7 cellular contexts compared by ENCODE assay signal in genomic region chr22:22795639-22796038, GRCh38.
A peak's percentile ranks its signal among the peaks of the same experiment; 100 is the strongest.
DNase-seq lines count a peak whose midpoint lies in the region; ATAC-seq, FAIRE-seq and TF ChIP-seq lines count a peak whose summit lies in the region.
"Not testable (repeated sequence)": the region's sequence is repeated elsewhere in the genome, so short reads cannot be mapped to it uniquely, and the experiment has no call there.

No MANE protein-coding gene starts in this region.

- not testable (repeated sequence) for BruUV-seq in K562 (replicated peaks; lab: Mats Ljungman, UMichigan)

- peaks cover 13% of the 10 kb centered on the region; the same call in 1 of the 2 replicates for H4K20me1 ChIP-seq in K562 (replicated peaks; ENCODE audit: control insufficient read depth, insufficient read depth, low read length)

- not testable (repeated sequence) for TF ChIP-seq RAD21 in K562 (CRISPR knock-in tag; conservative IDR thresholded peaks at IDR 0.05 in 1 of 2, IDR thresholded peaks at IDR 0.05 in 1 of 2)

- H3K9me3 Mint-ChIP-seq in activated CD8-positive, alpha-beta memory T cell treated with anti-CD3 and anti-CD28 coated beads, Interleukin-2, amount 10 ng/mL, durations not matched to agents 7 days and 5 days (ENCODE audit: low read depth) = not testable (repeated sequence)

- CTCF ChIA-PET in HEK293T (lab: Yijun Ruan, JAX) = not testable (repeated sequence)
- CTCF ChIA-PET in activated CD8-positive, alpha-beta memory T cell treated with anti-CD3 and anti-CD28 coated beads, Interleukin-2, amount 10 ng/mL, durations not matched to agents 7 days and 5 days (lab: Charles Lee) = interaction anchor here (1.2 to 1.7 kb wide), 2 partner anchors 15 to 82 kb away, joined by 4 read pairs; no protein-coding TSS in a partner anchor
- CTCF ChIA-PET in K562 (lab: Yijun Ruan, JAX; ENCODE audit: low intra/inter-chr PET ratio) = interaction anchor here (0.5 kb wide), 1 partner anchor 15 kb away, joined by 3 read pairs; no protein-coding TSS in a partner anchor

- not testable (repeated sequence) for H3K4me3 Mint-ChIP-seq in activated CD8-positive, alpha-beta memory T cell treated with anti-CD3 and anti-CD28 coated beads, Interleukin-2, amount 10 ng/mL, durations not matched to agents 7 days and 5 days

- H3K9me1 ChIP-seq in K562 (ENCODE audit: control insufficient read depth, insufficient read depth, low read length) = not testable (repeated sequence)

- not testable (repeated sequence) for H3K79me2 ChIP-seq in K562 (ENCODE audit: control insufficient read depth, insufficient read depth, low read length)

- WGBS in K562 (ENCODE audit: insufficient coverage, low coverage, missing lambda C conversion rate) = under 1% methylated on average over 2 of the region's 2 CpGs
- WGBS in esophagus muscularis mucosa = 83% methylated on average over 2 of the region's 2 CpGs

- TF ChIP-seq CTCF in K562 (IDR thresholded peaks at IDR 0.05 in 2 of 3, conservative IDR thresholded peaks at IDR 0.05 in 1 of 3; ENCODE audit: insufficient read depth in 2 of 3, low read depth in 1 of 3, low read length in 3 of 3); esophagus muscularis mucosa (IDR thresholded peaks at IDR 0.05): not testable (repeated sequence)

- peaks cover 14% of the 10 kb centered on the region for H3K27me3 Mint-ChIP-seq in activated CD8-positive, alpha-beta memory T cell treated with anti-CD3 and anti-CD28 coated beads, Interleukin-2, amount 10 ng/mL, durations not matched to agents 7 days and 5 days

- H3K36me3 Mint-ChIP-seq in activated CD8-positive, alpha-beta memory T cell treated with anti-CD3 and anti-CD28 coated beads, Interleukin-2, amount 10 ng/mL, durations not matched to agents 7 days and 5 days = not testable (repeated sequence)

- ATAC-seq in activated CD8-positive, alpha-beta memory T cell treated with anti-CD3 and anti-CD28 coated beads, Interleukin-2, amount 10 ng/mL, durations not matched to agents 7 days and 5 days; K562; sciatic nerve: not testable (repeated sequence)

- TF ChIP-seq EP300 in K562 (IDR thresholded peaks at IDR 0.05; ENCODE audit: low read length); esophagus muscularis mucosa (IDR thresholded peaks at IDR 0.05): not testable (repeated sequence)

- H3K4me2 ChIP-seq in K562 (ENCODE audit: insufficient read depth, low read length) = not testable (repeated sequence)

- intact Hi-C loops in K562 (cut with micrococcal nuclease); esophagus muscularis mucosa (cut with DNase I); sciatic nerve (cut with DNase I): not testable (repeated sequence)

- POLR2A ChIA-PET in HEK293T (lab: Yijun Ruan, JAX) = not testable (repeated sequence)
- POLR2A ChIA-PET in K562 (lab: Yijun Ruan, JAX) = interaction anchor here (0.6 to 1.9 kb wide), 10 partner anchors 10 to 276 kb away, joined by 3 to 9 read pairs (median 3); no protein-coding TSS in a partner anchor

- FAIRE-seq in K562 (lab: Jason Lieb, UNC) = not testable (repeated sequence)

- not testable (repeated sequence) for TF ChIP-seq POLR2A in K562 (conservative IDR thresholded peaks at IDR 0.05); esophagus muscularis mucosa (IDR thresholded peaks at IDR 0.05; ENCODE audit: low read depth)

- H3K27me3 ChIP-seq in K562 (ENCODE audit: control insufficient read depth in 2 of 2, insufficient read depth in 2 of 2, low read length in 2 of 2) = peaks cover 21 to 30% of the 10 kb centered on the region in 2 experiments
- peaks cover 0 to 17% (median 0%) of the 10 kb centered on the region in 4 donors for H3K27me3 ChIP-seq in esophagus muscularis mucosa

- H3K27ac ChIP-seq in K562 (ENCODE audit: extremely low read depth, low read depth, low read length); esophagus muscularis mucosa (replicated peaks in 1 of 4): not testable (repeated sequence)

- not testable (repeated sequence) for H3K9ac ChIP-seq in K562 (ENCODE audit: insufficient read depth in 1 of 2, low read depth in 2 of 2, low read length in 2 of 2)

- not testable (repeated sequence) for H3K4me3 ChIP-seq in K562, esophagus muscularis mucosa

- not testable (repeated sequence) for H3K36me3 ChIP-seq in K562 (ENCODE audit: control insufficient read depth, insufficient read depth, low read length); esophagus muscularis mucosa

- DNase-seq in HEK293T (ENCODE audit: extremely low spot score); K562 (ENCODE audit: extremely low read depth in 1 of 4, low spot score in 3 of 4): not testable (repeated sequence)
- DNase-seq in activated CD8-positive, alpha-beta memory T cell treated with anti-CD3 and anti-CD28 coated beads, Interleukin-2, amount 10 ng/mL, durations not matched to agents 7 days and 5 days = peak; percentile 22
- DNase-seq in esophagus muscularis mucosa (ENCODE audit: extremely low spot score) (peak; percentile 34), kidney tubule cell (ENCODE audit: low spot score) (peak; percentile 23), myocyte (ENCODE audit: low read depth) (peak; percentile 19), sciatic nerve (ENCODE audit: low spot score) (peak; percentile 31)

- H3K9me3 ChIP-seq in K562 (replicated peaks; ENCODE audit: control insufficient read depth, insufficient read depth, low read depth, low read length); esophagus muscularis mucosa: not testable (repeated sequence)

- H3K4me1 Mint-ChIP-seq in activated CD8-positive, alpha-beta memory T cell treated with anti-CD3 and anti-CD28 coated beads, Interleukin-2, amount 10 ng/mL, durations not matched to agents 7 days and 5 days = not testable (repeated sequence)

- not testable (repeated sequence) for H3K27ac Mint-ChIP-seq in activated CD8-positive, alpha-beta memory T cell treated with anti-CD3 and anti-CD28 coated beads, Interleukin-2, amount 10 ng/mL, durations not matched to agents 7 days and 5 days

- in situ Hi-C loops in K562 (cut with MboI) = not testable (repeated sequence)

- not testable (repeated sequence) for H2AFZ ChIP-seq in K562 (ENCODE audit: low read depth, low read length)

- not testable (repeated sequence) for H3K4me1 ChIP-seq in K562 (replicated peaks in 1 of 2; ENCODE audit: control insufficient read depth in 2 of 2, insufficient read depth in 2 of 2, low read length in 2 of 2); esophagus muscularis mucosa

TF ChIP-seq in HEK293T, 16 proteins besides CTCF, POLR2A, EP300 and RAD21:
- TF ChIP-seq, protein P1, sequence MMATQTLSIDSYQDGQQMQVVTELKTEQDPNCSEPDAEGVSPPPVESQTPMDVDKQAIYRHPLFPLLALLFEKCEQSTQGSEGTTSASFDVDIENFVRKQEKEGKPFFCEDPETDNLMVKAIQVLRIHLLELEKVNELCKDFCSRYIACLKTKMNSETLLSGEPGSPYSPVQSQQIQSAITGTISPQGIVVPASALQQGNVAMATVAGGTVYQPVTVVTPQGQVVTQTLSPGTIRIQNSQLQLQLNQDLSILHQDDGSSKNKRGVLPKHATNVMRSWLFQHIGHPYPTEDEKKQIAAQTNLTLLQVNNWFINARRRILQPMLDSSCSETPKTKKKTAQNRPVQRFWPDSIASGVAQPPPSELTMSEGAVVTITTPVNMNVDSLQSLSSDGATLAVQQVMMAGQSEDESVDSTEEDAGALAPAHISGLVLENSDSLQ (IDR thresholded peaks at IDR 0.05) = peak; percentile 38; the same call in 1 of the 2 replicates

TF ChIP-seq in K562, 482 proteins besides CTCF, POLR2A, EP300 and RAD21:
- TF ChIP-seq STAG1 (CRISPR knock-in tag; IDR thresholded peaks at IDR 0.05; ENCODE audit: borderline replicate concordance) (peak; percentile 39; the same call in 1 of the 2 replicates), CBFB (CRISPR knock-in tag; IDR thresholded peaks at IDR 0.05) (0 out of 2 replicates have a peak, but pooled peaks have one; percentile 31), GATA2 (CRISPR knock-in tag; IDR thresholded peaks at IDR 0.05) (0 out of 2 replicates have a peak, but pooled peaks have one; percentile 12), FOSL1 (tag; conservative IDR thresholded peaks at IDR 0.05) (peak; percentile 60), ZNF431 (CRISPR knock-in tag; IDR thresholded peaks at IDR 0.05) (peak; percentile 42; the same call in 1 of the 2 replicates), ZFX (CRISPR knock-in tag; IDR thresholded peaks at IDR 0.05) (peak; percentile 38; the same call in 1 of the 2 replicates), ZC3H4 (CRISPR knock-in tag; IDR thresholded peaks at IDR 0.05; ENCODE audit: borderline replicate concordance) (peak; percentile 76; the same call in 1 of the 2 replicates), BRCA1 (CRISPR knock-in tag; IDR thresholded peaks at IDR 0.05) (peak; percentile 83; the same call in 1 of the 2 replicates), ZNF740 (CRISPR knock-in tag; IDR thresholded peaks at IDR 0.05) (peak; percentile 45; the same call in 1 of the 2 replicates)
- TF ChIP-seq BRCA1 (IDR thresholded peaks at IDR 0.05); ZNF740 (tag; IDR thresholded peaks at IDR 0.05): not testable (repeated sequence)
